In genomic region chr13:110723598-110723997, GRCh38 we compare ENCODE assay signal across 14 cellular contexts.
"Had no signal": no experiment of that assay in that cellular context is flagged by ENCODE, and none has a peak within 500 bp of the region (broad histone marks: within the 10 kb centered on the region; RNA-seq: fewer than 3 reads in every experiment).

No MANE protein-coding gene starts in this region.

- H3K27me3 ChIP-seq: colonic mucosa, neutrophil, tibial nerve had no signal

- DNase-seq: activated CD4-positive, alpha-beta T cell treated with anti-CD3 and anti-CD28 coated beads for 4 hours; activated CD8-positive, alpha-beta memory T cell treated with anti-CD3 and anti-CD28 coated beads for 24 hours; aorta; colonic mucosa; effector memory CD4-positive, alpha-beta T cell; kidney; left ventricle myocardium superior; posterior cingulate gyrus; right cardiac atrium; SIG-M5; SW 1271 had no signal

- H3K4me3 ChIP-seq: colonic mucosa, tibial nerve had no signal

- H3K4me1 ChIP-seq: colonic mucosa had no signal

- ATAC-seq: left ventricle myocardium superior, right cardiac atrium had no signal

- H3K27ac ChIP-seq: colonic mucosa, neutrophil had no signal

- H3K27ac Mint-ChIP-seq: activated T-helper 2 cell treated with anti-CD3 and anti-CD28 coated beads, Interferon-gamma antibody, Interleukin-2, Interleukin-4, amounts not matched to agents 10 μg/mL and 5 μg/mL and 100 μg/mL, durations not matched to agents 14 hours and 24 hours and 36 hours had no signal

- H3K36me3 ChIP-seq: colonic mucosa had no signal

- H3K9me3 Mint-ChIP-seq: activated T-helper 2 cell treated with anti-CD3 and anti-CD28 coated beads, Interferon-gamma antibody, Interleukin-2, Interleukin-4, amounts not matched to agents 10 μg/mL and 5 μg/mL and 100 μg/mL, durations not matched to agents 14 hours and 24 hours and 36 hours had no signal
